9 cellular contexts compared by ENCODE assay signal in the genomic region with DNA sequence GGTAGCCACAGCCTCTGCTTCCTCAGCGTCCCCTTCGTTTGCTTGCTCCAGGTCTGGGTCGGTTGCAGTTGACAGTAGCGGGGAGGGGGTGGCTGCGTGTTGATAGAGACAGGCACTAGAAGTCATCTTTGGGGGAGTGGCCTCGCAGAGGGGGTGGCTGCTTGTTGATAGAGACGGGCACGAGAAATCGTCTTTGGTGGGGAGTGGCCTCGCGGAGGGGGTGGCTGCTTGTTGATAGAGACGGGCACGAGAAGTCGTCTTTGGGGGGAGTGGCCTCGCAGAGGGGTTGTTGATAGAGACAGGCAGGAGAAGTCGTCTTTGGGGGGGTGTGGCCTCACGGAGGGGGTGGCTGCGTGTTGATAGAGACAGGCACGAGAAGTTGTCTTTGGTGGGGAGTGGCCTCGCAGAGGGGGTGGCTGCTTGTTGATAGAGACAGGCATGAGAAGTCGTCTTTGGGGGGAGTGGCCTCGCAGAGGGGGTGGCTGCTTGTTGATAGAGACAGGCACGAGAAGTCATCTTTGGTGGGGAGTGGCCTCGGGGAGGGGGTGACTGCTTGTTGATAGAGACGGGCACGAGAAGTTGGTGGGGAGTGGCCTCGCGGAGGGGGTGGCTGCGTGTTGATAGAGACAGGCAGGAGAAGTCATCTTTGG.
A peak's percentile ranks its signal among the peaks of the same experiment; 100 is the strongest.
DNase-seq lines count a peak whose midpoint lies in the region; ATAC-seq and TF ChIP-seq lines count a peak whose summit lies in the region.
"Had no signal": no experiment of that assay in that cellular context is flagged by ENCODE, and none has a peak within 500 bp of the region (broad histone marks: within the 10 kb centered on the region; RNA-seq: fewer than 3 reads in every experiment).

No MANE protein-coding gene starts in this region.

- DNase-seq in stimulated activated CD4-positive, alpha-beta T cell treated with anti-CD3 and anti-CD28 coated beads, Interleukin-15, amount 100 ng/mL, for 24 hours = peak; percentile 14
- no peak for DNase-seq in stimulated activated CD4-positive, alpha-beta T cell treated with anti-CD3 and anti-CD28 coated beads, Interleukin-4, amount 100 ng/mL, for 24 hours
- peak; percentile 28 for DNase-seq in astrocyte of the spinal cord (ENCODE audit: low read depth, low spot score)
- no peak for DNase-seq in kidney epithelial cell (ENCODE audit: low read depth)
- no peak for DNase-seq in upper lobe of left lung
- no peak for DNase-seq in epidermal melanocyte (ENCODE audit: insufficient read length, low spot score)
- no peak for DNase-seq in RKO (ENCODE audit: low spot score)
- DNase-seq in C1 segment of cervical spinal cord (lab: John Stamatoyannopoulos, UW) = no peak
- DNase-seq: cerebellar nuclear complex had no signal

- H3K9me3 ChIP-seq in upper lobe of left lung = no peaks in the 10 kb centered on the region

- TF ChIP-seq EP300 in upper lobe of left lung (IDR thresholded peaks at IDR 0.05) = no peak

- TF ChIP-seq CTCF in astrocyte of the spinal cord (IDR thresholded peaks at IDR 0.05; ENCODE audit: low read depth, low read length) = no peak
- TF ChIP-seq CTCF in kidney epithelial cell (IDR thresholded peaks at IDR 0.05; ENCODE audit: insufficient read depth, low read length, poor library complexity, severe bottlenecking) = no peak
- no peak for TF ChIP-seq CTCF in upper lobe of left lung (IDR thresholded peaks at IDR 0.05)

- peaks cover 11 to 27% (median 18%) of the 10 kb centered on the region in 4 donors for H3K4me1 ChIP-seq in upper lobe of left lung

- TF ChIP-seq POLR2A in upper lobe of left lung (IDR thresholded peaks at IDR 0.05) = no peak

- H3K4me3 ChIP-seq in astrocyte of the spinal cord (ENCODE audit: low read depth, low read length) = peak overlapping the region; percentile 42
- H3K4me3 ChIP-seq in kidney epithelial cell (ENCODE audit: low read depth, low read length) = peak overlapping the region; percentile 15
- H3K4me3 ChIP-seq in upper lobe of left lung = peak overlapping the region in 3 of 4 donors; percentile 19 to 35 (median 25)

- no peaks in the 10 kb centered on the region for H3K27me3 ChIP-seq in kidney epithelial cell (ENCODE audit: control insufficient read depth, insufficient read depth, low read length)
- no peaks in the 10 kb centered on the region for H3K27me3 ChIP-seq in upper lobe of left lung

- in situ Hi-C loops in astrocyte of the spinal cord (cut with HindIII; ENCODE audit: low sequenced_read_pairs) = no loop called here

- no peak for ATAC-seq in upper lobe of left lung (ENCODE audit: low FRiP score in 2 of 2)

- no peaks in the 10 kb centered on the region for H3K36me3 ChIP-seq in kidney epithelial cell (ENCODE audit: control insufficient read depth, insufficient read depth, low read length)
- H3K36me3 ChIP-seq in upper lobe of left lung = no peaks in the 10 kb centered on the region

- 7 to 34% methylated on average over 26 to 29 of the region's 29 CpGs for WGBS in upper lobe of left lung, 2 donors

- no peak overlapping the region for H3K27ac ChIP-seq in upper lobe of left lung

Comparison
In these comparisons a context has a peak if more than half of its experiments do, and no peak if none do; other contexts are left out.
1. DNase-seq: peak in stimulated activated CD4-positive, alpha-beta T cell treated with anti-CD3 and anti-CD28 coated beads, Interleukin-15, amount 100 ng/mL, for 24 hours (single experiment) and astrocyte of the spinal cord (single experiment); none in stimulated activated CD4-positive, alpha-beta T cell treated with anti-CD3 and anti-CD28 coated beads, Interleukin-4, amount 100 ng/mL, for 24 hours (single experiment), kidney epithelial cell (single experiment), upper lobe of left lung (0 of 2), epidermal melanocyte (single experiment), RKO (single experiment) and C1 segment of cervical spinal cord (0 of 14).
2. Peak in every context shown above with its lines, with median percentiles within 50 percentile points of each other: H3K4me3 ChIP-seq.